1 cellular context compared by ENCODE assay signal in genomic region chr15:65901836-65902235, GRCh38.
TF ChIP-seq lines count a peak whose summit lies in the region.

No MANE protein-coding gene starts in this region.

TF ChIP-seq in HCT116, 20 proteins besides CTCF, POLR2A, EP300 and RAD21 (continued from another document):
- TF ChIP-seq MAX (IDR thresholded peaks at IDR 0.05) (no peak), JUND (IDR thresholded peaks at IDR 0.05) (no peak), REST (IDR thresholded peaks at IDR 0.05; ENCODE audit: low read depth) (no peak), ELF1 (IDR thresholded peaks at IDR 0.05; ENCODE audit: borderline replicate concordance, low read depth) (no peak), ZNF274 (IDR thresholded peaks at IDR 0.05; ENCODE audit: low read depth, low read length) (no peak), FOSL1 (IDR thresholded peaks at IDR 0.05; ENCODE audit: low read depth) (no peak), EZH2phosphoT487 (IDR thresholded peaks at IDR 0.05; ENCODE audit: borderline replicate concordance) (no peak), SIN3A (IDR thresholded peaks at IDR 0.05; ENCODE audit: low read depth) (no peak), CEBPB (IDR thresholded peaks at IDR 0.05; ENCODE audit: low read depth) (no peak), SRF (IDR thresholded peaks at IDR 0.05; ENCODE audit: low read depth) (no peak), EGR1 (IDR thresholded peaks at IDR 0.05; ENCODE audit: low read depth) (no peak)
TF ChIP-seq in HCT116: peak in this region for 0.
